Comparison of ENCODE assay signal across 8 cellular contexts in the genomic region with DNA sequence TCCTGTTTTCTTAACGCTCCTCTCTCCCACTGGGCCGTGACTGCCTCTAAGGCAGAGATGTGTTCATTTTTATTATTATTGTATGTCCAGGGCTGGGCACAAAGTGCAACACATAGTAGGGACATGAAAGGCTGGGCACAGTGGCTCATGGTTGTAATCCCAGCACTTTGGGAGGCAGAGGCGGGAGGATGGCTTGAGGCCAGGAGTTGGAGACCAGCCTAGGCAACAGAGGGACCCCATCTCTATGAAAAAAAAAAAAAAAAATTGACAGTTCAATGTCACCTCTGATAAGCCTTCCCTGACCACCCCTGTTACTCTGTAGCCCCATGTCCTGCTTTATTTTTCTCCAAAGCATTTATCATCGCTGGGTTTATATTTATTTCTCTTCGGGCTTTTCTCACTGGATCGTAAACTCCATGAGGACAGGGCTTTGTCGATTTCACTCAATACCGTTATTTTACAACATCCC. TPM values are rescaled to one million over a fixed set of nuclear protein-coding genes. Genes with fewer than 3 reads are reported as not detected.
DNase-seq lines count a peak whose midpoint lies in the region; ATAC-seq and TF ChIP-seq lines count a peak whose summit lies in the region.

No MANE protein-coding gene starts in this region.

- no peak overlapping the region for H3K27ac ChIP-seq in CD8-positive, alpha-beta T cell (ENCODE audit: low read depth, low read length)
- H3K27ac ChIP-seq in PC-3 (ENCODE audit: low read length) (no peak overlapping the region), ovary (peak overlapping the region; percentile 5 to 88)
- H3K27ac ChIP-seq in effector memory CD4-positive, alpha-beta T cell (ENCODE audit: insufficient read depth, low read length, poor library complexity, severe bottlenecking): no peak overlapping the region

- H3K27me3 ChIP-seq in CD8-positive, alpha-beta T cell (ENCODE audit: insufficient read depth, low read length): no peaks in the 10 kb centered on the region
- H3K27me3 ChIP-seq in PC-3 (ENCODE audit: low read length) (no peaks in the 10 kb centered on the region), ovary (no peaks in the 10 kb centered on the region)
- no peaks in the 10 kb centered on the region for H3K27me3 ChIP-seq in effector memory CD4-positive, alpha-beta T cell (replicated peaks; ENCODE audit: control insufficient read depth, insufficient read depth, low read length, poor library complexity, severe bottlenecking)

- H3K4me1 Mint-ChIP-seq in CD8-positive, alpha-beta T cell (ENCODE audit: low read depth): peaks cover 44% of the 10 kb centered on the region

- H3K79me2 ChIP-seq in PC-3 (ENCODE audit: low read length): peaks cover 45% of the 10 kb centered on the region

- H3K9me3 Mint-ChIP-seq in CD8-positive, alpha-beta T cell: no peaks in the 10 kb centered on the region

- H3F3A ChIP-seq in PC-3 (ENCODE audit: low read length, unreplicated experiment): no peaks in the 10 kb centered on the region

- peak overlapping the region; percentile 47 for H2AFZ ChIP-seq in PC-3 (ENCODE audit: low read length)

- H3K36me3 ChIP-seq in CD8-positive, alpha-beta T cell (ENCODE audit: insufficient read depth, low read length): no peaks in the 10 kb centered on the region
- H3K36me3 ChIP-seq in PC-3 (ENCODE audit: low read depth, low read length) (no peaks in the 10 kb centered on the region; the same call in 1 of the 2 replicates), ovary (no peaks in the 10 kb centered on the region)
- H3K36me3 ChIP-seq in effector memory CD4-positive, alpha-beta T cell (ENCODE audit: control insufficient read depth, insufficient read depth, low read length): no peaks in the 10 kb centered on the region

- peaks cover 37% of the 10 kb centered on the region for H3K4me1 ChIP-seq in CD8-positive, alpha-beta T cell (ENCODE audit: insufficient read depth, low read length)
- H3K4me1 ChIP-seq in PC-3 (ENCODE audit: insufficient read depth, low read length) (peaks cover 29% of the 10 kb centered on the region), ovary (ENCODE audit: insufficient read depth) (peaks cover 7% of the 10 kb centered on the region)
- peaks cover 13% of the 10 kb centered on the region for H3K4me1 ChIP-seq in effector memory CD4-positive, alpha-beta T cell (ENCODE audit: control insufficient read depth, insufficient read depth, low read length, poor library complexity, severe bottlenecking)

- CTCF ChIA-PET in CD8-positive, alpha-beta T cell (lab: Charles Lee): interaction anchor here (2.1 to 6.6 kb wide), 3 partner anchors 16 to 116 kb away, joined by 14 to 95 read pairs (median 76); no protein-coding TSS in a partner anchor
- CTCF ChIA-PET in PC-3 (lab: Charles Lee): no interaction called here

- H3K4me2 ChIP-seq in PC-3 (ENCODE audit: low read length): no peak overlapping the region

- no peak for TF ChIP-seq POLR2A in ovary (IDR thresholded peaks at IDR 0.05)

- no peak for DNase-seq in CD8-positive, alpha-beta T cell
- DNase-seq in PC-3 (no peak), ovary (peak in 2 of 5 donors; percentile 28 to 49), left lobe of liver (ENCODE audit: low spot score) (no peak)
- no peak for DNase-seq in effector memory CD4-positive, alpha-beta T cell
- no peak for DNase-seq in stimulated activated CD4-positive, alpha-beta T cell treated with anti-CD3 and anti-CD28 coated beads, Interleukin-2, amount 100 ng/mL, for 48 hours

- no peaks in the 10 kb centered on the region for H3K9me3 ChIP-seq in CD8-positive, alpha-beta T cell (ENCODE audit: low read length)
- H3K9me3 ChIP-seq in PC-3 (ENCODE audit: low read length) (no peaks in the 10 kb centered on the region), ovary (no peaks in the 10 kb centered on the region)
- no peaks in the 10 kb centered on the region for H3K9me3 ChIP-seq in effector memory CD4-positive, alpha-beta T cell (ENCODE audit: control insufficient read depth, low read length)

- intact Hi-C loops in CD8-positive, alpha-beta T cell (cut with DNase I, micrococcal nuclease): loop anchor here (1.0 to 2.0 kb wide), 3 partner anchors 17 to 117 kb away; partner anchors contain the start of gene ZC3H4 (in 2 of the 2)
- intact Hi-C loops in PC-3 (cut with micrococcal nuclease): no loop called here
- intact Hi-C loops in ovary (cut with DNase I): no loop called here

- BruUV-seq in PC-3 (replicated peaks; lab: Mats Ljungman, UMichigan): no TSS peak

- 56 to 66% (median 57%) methylated on average over 8 of the region's 8 CpGs for WGBS in ovary, 3 donors

- H4K20me1 ChIP-seq in PC-3 (ENCODE audit: low read length): peaks cover 17% of the 10 kb centered on the region

- no peaks in the 10 kb centered on the region for H3K27me3 Mint-ChIP-seq in CD8-positive, alpha-beta T cell (ENCODE audit: low read depth)

- H3K9me2 ChIP-seq in PC-3 (replicated peaks; ENCODE audit: low read length): no peaks in the 10 kb centered on the region

- peak overlapping the region; percentile 91 for H3K4me3 ChIP-seq in CD8-positive, alpha-beta T cell (ENCODE audit: low read depth, low read length)
- H3K4me3 ChIP-seq in PC-3 (ENCODE audit: low read length) (no peak overlapping the region), ovary (peak overlapping the region; percentile 83)
- peak overlapping the region; percentile 96 for H3K4me3 ChIP-seq in effector memory CD4-positive, alpha-beta T cell (ENCODE audit: insufficient read depth, low read depth, low read length, poor library complexity, severe bottlenecking)

- no peak for TF ChIP-seq CTCF in CD8-positive, alpha-beta T cell (IDR thresholded peaks at IDR 0.05)
- TF ChIP-seq CTCF in PC-3 (conservative IDR thresholded peaks at IDR 0.05; ENCODE audit: low read depth, low read length) (no peak), ovary (IDR thresholded peaks at IDR 0.05) (no peak)

- no peak overlapping the region for H3K9ac ChIP-seq in PC-3 (ENCODE audit: low read length)

- ATAC-seq in CD8-positive, alpha-beta T cell: no peak
- ATAC-seq in PC-3 (no peak), left lobe of liver (no peak), GM21423 (IDR thresholded peaks at IDR 0.05; ENCODE audit: unreplicated experiment) (no peak), GM21515 (IDR thresholded peaks at IDR 0.05; ENCODE audit: unreplicated experiment) (no peak)

- peak overlapping the region; percentile 99 for H3K4me3 Mint-ChIP-seq in CD8-positive, alpha-beta T cell

- no peak for TF ChIP-seq EP300 in ovary (IDR thresholded peaks at IDR 0.05)

- H3K36me3 Mint-ChIP-seq in CD8-positive, alpha-beta T cell: peaks cover 25% of the 10 kb centered on the region

- POLR2A ChIA-PET in CD8-positive, alpha-beta T cell (lab: Charles Lee): interaction anchor here (0.7 kb wide), 1 partner anchor 62 kb away, joined by 3 read pairs; no protein-coding TSS in a partner anchor
- POLR2A ChIA-PET in PC-3 (lab: Charles Lee; ENCODE audit: unreplicated experiment): no interaction called here

- H3K27ac Mint-ChIP-seq in CD8-positive, alpha-beta T cell: peak overlapping the region; percentile 91

RNA-seq across cellular contexts. Expression of gene SAE1, which starts 0.5 kb away (rescaled TPM):
- 10 to 100 TPM; 22.4 TPM for total RNA-seq in CD8-positive, alpha-beta T cell
- total RNA-seq in PC-3 (2014; rRNA removed): 99.7 and 134 TPM in 2 replicates
- 10 to 100 TPM; 25.5 to 64.8 (median 55.6) TPM for total RNA-seq in ovary
- 100 to 1,000 TPM in 1 of 2 donors, 10 to 100 TPM in 1; 47.4 to 138 TPM for polyA plus RNA-seq in ovary
- 22.0 TPM for total RNA-seq in left lobe of liver

RNA-seq across cellular contexts. Expression of gene ZC3H4, which starts 16.6 kb away (rescaled TPM):
- 10 to 100 TPM; 30.0 to 33.0 TPM for total RNA-seq in CD8-positive, alpha-beta T cell
- total RNA-seq in PC-3 (2014; rRNA removed) (13.4 and 20.0 TPM in 2 replicates), ovary (10 to 100 TPM; 10.7 to 58.2 (median 50.0) TPM), left lobe of liver (18.5 TPM)
- polyA plus RNA-seq in ovary: 10 to 100 TPM; 18.5 to 38.8 TPM

Comparison
In these comparisons a context has a peak if more than half of its experiments do, and no peak if none do; other contexts are left out.
1. H3K27ac ChIP-seq: peak in ovary (2 of 2); none in CD8-positive, alpha-beta T cell (single experiment), PC-3 (single experiment) and effector memory CD4-positive, alpha-beta T cell (single experiment).
2. intact Hi-C loops: an anchor here in CD8-positive, alpha-beta T cell (1.0 to 2.0 kb wide); none called in PC-3 and ovary.